Comparison of ENCODE assay signal across 1 cellular context in genomic region chr20:23404196-23404595, GRCh38.
TF ChIP-seq lines count a peak whose summit lies in the region.

No MANE protein-coding gene starts in this region.

TF ChIP-seq in IMR-90, 13 proteins besides CTCF, POLR2A, EP300 and RAD21:
- no peak for TF ChIP-seq SMC3 (IDR thresholded peaks at IDR 0.05; ENCODE audit: low read depth, low read length)
- TF ChIP-seq RCOR1 (IDR thresholded peaks at IDR 0.05; ENCODE audit: insufficient replicate concordance, low read length), result no peak
- TF ChIP-seq MAFK (IDR thresholded peaks at IDR 0.05; ENCODE audit: low read depth, low read length), result no peak
- TF ChIP-seq CHD1 (IDR thresholded peaks at IDR 0.05; ENCODE audit: low read depth, low read length), result no peak
- peak; percentile 75; the same call in 1 of the 2 replicates for TF ChIP-seq MXI1 (IDR thresholded peaks at IDR 0.05; ENCODE audit: borderline replicate concordance, low read depth, low read length)
- TF ChIP-seq MAZ (IDR thresholded peaks at IDR 0.05; ENCODE audit: borderline replicate concordance, low read depth, low read length), result no peak
- TF ChIP-seq BHLHE40 (IDR thresholded peaks at IDR 0.05; ENCODE audit: low read depth, low read length), result no peak
- TF ChIP-seq ELK1 (IDR thresholded peaks at IDR 0.05; ENCODE audit: borderline replicate concordance, low read depth, low read length), result no peak
- peak; percentile 90 for TF ChIP-seq CEBPB (IDR thresholded peaks at IDR 0.05; ENCODE audit: low read depth, low read length)
- TF ChIP-seq NFE2L2 (IDR thresholded peaks at IDR 0.05; ENCODE audit: low read depth, low read length), result no peak
TF ChIP-seq in IMR-90: peak in this region for 2.
